In genomic region chr13:48319458-48320395, GRCh38 we compare ENCODE assay signal across 15 cellular contexts. TPM values are rescaled to one million over a fixed set of nuclear protein-coding genes. Genes with fewer than 3 reads are reported as not detected.
DNase-seq lines count a peak whose midpoint lies in the region; ATAC-seq and TF ChIP-seq lines count a peak whose summit lies in the region.
"Had no signal": no experiment of that assay in that cellular context is flagged by ENCODE, and none has a peak within 500 bp of the region (broad histone marks: within the 10 kb centered on the region; RNA-seq: fewer than 3 reads in every experiment).

No MANE protein-coding gene starts in this region.

- H3K4me3 ChIP-seq in Peyer's patch, result peak overlapping the region; percentile 9 to 44 (median 18)
- H3K4me3 ChIP-seq: lung had no signal

- TF ChIP-seq CTCF in CD4-positive, alpha-beta T cell (IDR thresholded peaks at IDR 0.05), result no peak
- TF ChIP-seq CTCF in Peyer's patch (IDR thresholded peaks at IDR 0.05) (no peak), GM10248 (IDR thresholded peaks at IDR 0.05; ENCODE audit: control extremely low read depth, extremely low read depth, low read depth, missing control alignments) (no peak), type B pancreatic cell (conservative IDR thresholded peaks at IDR 0.05) (no peak)

- peaks cover 5% of the 10 kb centered on the region for H3K27me3 Mint-ChIP-seq in CD4-positive, alpha-beta T cell
- H3K27me3 Mint-ChIP-seq in type B pancreatic cell, result no peaks in the 10 kb centered on the region

- peak in 4 of 10 experiments; percentile 6 to 39 (median 10) for DNase-seq in CD4-positive, alpha-beta T cell
- DNase-seq in Peyer's patch (peak in 1 of 3 donors; percentile 58), erythroblast (lab: John Stamatoyannopoulos, UW) (peak; percentile 26 to 29), retina (peak; percentile 64), D341Med (ENCODE audit: low spot score) (no peak), GM10248 (ENCODE audit: extremely low spot score) (no peak), type B pancreatic cell (ENCODE audit: extremely low spot score, unreplicated experiment) (no peak), SW 1271 (lab: John Stamatoyannopoulos, UW) (no peak)
- DNase-seq: DMS 273 treated with DMSO at 0.1 percent for 48 hours; foreskin melanocyte; NCI-H187 treated with DMSO at 0.1 percent for 48 hours; PC-3; stimulated activated CD4-positive, alpha-beta T cell treated with anti-CD3 and anti-CD28 coated beads, Interleukin-12 subunit alpha, Interleukin-12 subunit beta, amount 100 ng/mL, for 4 hours had no signal

- peak overlapping the region; percentile 74 for H3K27ac Mint-ChIP-seq in CD4-positive, alpha-beta T cell
- no peak overlapping the region for H3K27ac Mint-ChIP-seq in type B pancreatic cell

- no peaks in the 10 kb centered on the region for H3K4me1 ChIP-seq in Peyer's patch

- H3K4me1 Mint-ChIP-seq in CD4-positive, alpha-beta T cell (ENCODE audit: low read depth), result peaks cover 42% of the 10 kb centered on the region
- H3K4me1 Mint-ChIP-seq in type B pancreatic cell (ENCODE audit: unreplicated experiment), result no peaks in the 10 kb centered on the region

- no peaks in the 10 kb centered on the region for H3K27me3 ChIP-seq in CD4-positive, alpha-beta T cell (ENCODE audit: control insufficient read depth, insufficient read depth, low read length)
- H3K27me3 ChIP-seq in Peyer's patch, result no peaks in the 10 kb centered on the region

- TF ChIP-seq POLR2A in Peyer's patch (IDR thresholded peaks at IDR 0.05) (peak in 1 of 2 donors; percentile 10), erythroblast (IDR thresholded peaks at IDR 0.05; ENCODE audit: low read length) (no peak)

- H3K36me3 Mint-ChIP-seq in CD4-positive, alpha-beta T cell (ENCODE audit: low read depth), result peaks cover 59% of the 10 kb centered on the region
- peaks cover 38% of the 10 kb centered on the region for H3K36me3 Mint-ChIP-seq in type B pancreatic cell

- no peak overlapping the region for H3K27ac ChIP-seq in CD4-positive, alpha-beta T cell (ENCODE audit: low read depth, low read length)
- H3K27ac ChIP-seq in Peyer's patch, result peak overlapping the region in 1 of 4 donors; percentile 7
- H3K27ac ChIP-seq: VCaP had no signal

- no peak for ATAC-seq in CD4-positive, alpha-beta T cell (ENCODE audit: poor library complexity)
- ATAC-seq: PC-3 had no signal

- peaks cover 0 to 10% (median 0%) of the 10 kb centered on the region in 3 donors for H3K36me3 ChIP-seq in Peyer's patch

- intact Hi-C loops in CD4-positive, alpha-beta T cell (cut with DNase I, micrococcal nuclease), result loop anchor here in 1 of 2 experiments (2.0 kb wide), 1 partner anchor 15 kb away; no protein-coding TSS in a partner anchor

- H3K4me3 Mint-ChIP-seq in CD4-positive, alpha-beta T cell, result peak overlapping the region; percentile 88
- no peak overlapping the region for H3K4me3 Mint-ChIP-seq in type B pancreatic cell

- peaks cover 11% of the 10 kb centered on the region for H3K9me3 ChIP-seq in CD4-positive, alpha-beta T cell (ENCODE audit: control insufficient read depth, low read length)
- peaks cover 0 to 3% (median 0%) of the 10 kb centered on the region in 4 donors for H3K9me3 ChIP-seq in Peyer's patch

- CTCF ChIA-PET in CD4-positive, alpha-beta T cell (lab: Charles Lee), result no interaction called here
- CTCF ChIA-PET in GM10248 (lab: Yijun Ruan, JAX), result no interaction called here

- POLR2A ChIA-PET in CD4-positive, alpha-beta T cell (lab: Charles Lee), result interaction anchor here (1.1 to 3.1 kb wide), 6 partner anchors 10 to 282 kb away, joined by 3 to 18 read pairs (median 6); partner anchors contain the start of genes RB1 and RCBTB2
- POLR2A ChIA-PET in GM10248 (lab: Yijun Ruan, JAX), result no interaction called here

- no peaks in the 10 kb centered on the region for H3K9me3 Mint-ChIP-seq in CD4-positive, alpha-beta T cell
- H3K9me3 Mint-ChIP-seq in type B pancreatic cell, result no peaks in the 10 kb centered on the region

RNA-seq across cellular contexts. Expression of gene RB1, which starts 16.2 kb away (rescaled TPM):
- total RNA-seq in CD4-positive, alpha-beta T cell, result 10 to 100 TPM; 14.9 to 18.4 TPM
- total RNA-seq in Peyer's patch (10 to 100 TPM; 18.2 to 79.2 (median 22.7) TPM), type B pancreatic cell (ENCODE audit: low replicate concordance) (26.6 and 29.3 TPM in 2 replicates)

Comparison
In these comparisons a context has a peak if more than half of its experiments do, and no peak if none do; other contexts are left out.
1. DNase-seq: peak in erythroblast (2 of 2) and retina (single experiment); none in D341Med (single experiment), GM10248 (single experiment), type B pancreatic cell (single experiment) and SW 1271 (0 of 2).